13 cellular contexts compared by ENCODE assay signal in genomic region chr1:17553970-17554369, GRCh38. TPM values are rescaled to one million over a fixed set of nuclear protein-coding genes. Genes with fewer than 3 reads are reported as not detected.
DNase-seq lines count a peak whose midpoint lies in the region; ATAC-seq and TF ChIP-seq lines count a peak whose summit lies in the region.
"Had no signal": no experiment of that assay in that cellular context is flagged by ENCODE, and none has a peak within 500 bp of the region (broad histone marks: within the 10 kb centered on the region; RNA-seq: fewer than 3 reads in every experiment).

No MANE protein-coding gene starts in this region.

- H3K36me3 ChIP-seq in lower lobe of right lung: no peaks in the 10 kb centered on the region

- no peaks in the 10 kb centered on the region for H3K36me3 Mint-ChIP-seq in chondrocyte (ENCODE audit: low read depth)
- H3K36me3 Mint-ChIP-seq in mesothelial cell of epicardium: no peaks in the 10 kb centered on the region
- H3K36me3 Mint-ChIP-seq: activated CD4-positive, alpha-beta memory T cell treated with anti-CD3 and anti-CD28 coated beads for 36 hours; CD4-positive, CD25-positive, alpha-beta regulatory T cell; natural killer cell treated with Interleukin-12 subunit alpha and Interleukin-12 subunit beta and Interleukin-15 and Interleukin-18, amount 100 ng/mL, for 72 hours had no signal

- H3K4me3 Mint-ChIP-seq in chondrocyte (ENCODE audit: unreplicated experiment) (no peak overlapping the region), mesothelial cell of epicardium (no peak overlapping the region)
- H3K4me3 Mint-ChIP-seq: activated CD4-positive, alpha-beta memory T cell treated with anti-CD3 and anti-CD28 coated beads for 36 hours; CD4-positive, CD25-positive, alpha-beta regulatory T cell; natural killer cell treated with Interleukin-12 subunit alpha and Interleukin-12 subunit beta and Interleukin-15 and Interleukin-18, amount 100 ng/mL, for 72 hours had no signal

- peak overlapping the region; percentile 95 for H3K27ac Mint-ChIP-seq in chondrocyte (ENCODE audit: unreplicated experiment)
- peak overlapping the region; percentile 85 for H3K27ac Mint-ChIP-seq in mesothelial cell of epicardium
- H3K27ac Mint-ChIP-seq: activated CD4-positive, alpha-beta memory T cell treated with anti-CD3 and anti-CD28 coated beads for 36 hours; natural killer cell treated with Interleukin-12 subunit alpha and Interleukin-12 subunit beta and Interleukin-15 and Interleukin-18, amount 100 ng/mL, for 72 hours had no signal

- no peaks in the 10 kb centered on the region for H3K27me3 Mint-ChIP-seq in chondrocyte (ENCODE audit: low read depth)
- no peaks in the 10 kb centered on the region for H3K27me3 Mint-ChIP-seq in mesothelial cell of epicardium (ENCODE audit: low read depth)

- TF ChIP-seq CTCF in chondrocyte (IDR thresholded peaks at IDR 0.05) (no peak), mesothelial cell of epicardium (IDR thresholded peaks at IDR 0.05; ENCODE audit: unreplicated experiment) (no peak), lower lobe of right lung (IDR thresholded peaks at IDR 0.05) (no peak)

- intact Hi-C loops in lower lobe of right lung (cut with DNase I): no loop called here

- DNase-seq in AG08395 (ENCODE audit: low spot score) (peak; percentile 79), HT1080 (ENCODE audit: low read depth) (peak; percentile 98), chondrocyte (ENCODE audit: low spot score) (no peak), mesothelial cell of epicardium (ENCODE audit: low spot score in 2 of 2, unreplicated experiment in 2 of 2) (no peak), lower lobe of right lung (no peak), NCI-H446 (lab: John Stamatoyannopoulos, UW) (no peak), NCI-H2171 (lab: John Stamatoyannopoulos, UW) (no peak)
- DNase-seq: activated CD4-positive, alpha-beta memory T cell treated with anti-CD3 and anti-CD28 coated beads for 36 hours; CD4-positive, CD25-positive, alpha-beta regulatory T cell; NCI-H146; RPMI8226 had no signal

- peaks cover 46% of the 10 kb centered on the region for H3K4me1 Mint-ChIP-seq in chondrocyte (ENCODE audit: low read depth)
- H3K4me1 Mint-ChIP-seq in mesothelial cell of epicardium: peaks cover 25% of the 10 kb centered on the region
- H3K4me1 Mint-ChIP-seq: CD4-positive, CD25-positive, alpha-beta regulatory T cell had no signal

- no peaks in the 10 kb centered on the region for H3K27me3 ChIP-seq in lower lobe of right lung (ENCODE audit: low read depth)

- ATAC-seq in GM21381 (IDR thresholded peaks at IDR 0.05; ENCODE audit: unreplicated experiment) (no peak), lower lobe of right lung (no peak)
- ATAC-seq: natural killer cell treated with Interleukin-12 subunit alpha and Interleukin-12 subunit beta and Interleukin-15 and Interleukin-18, amount 100 ng/mL, for 72 hours had no signal

- peaks cover 9% of the 10 kb centered on the region for H3K4me1 ChIP-seq in lower lobe of right lung

- H3K27ac ChIP-seq in lower lobe of right lung: no peak overlapping the region

- no peaks in the 10 kb centered on the region for H3K9me3 ChIP-seq in lower lobe of right lung

- H3K9me3 Mint-ChIP-seq in chondrocyte (ENCODE audit: low read depth) (no peaks in the 10 kb centered on the region), mesothelial cell of epicardium (no peaks in the 10 kb centered on the region)
- H3K9me3 Mint-ChIP-seq: activated CD4-positive, alpha-beta memory T cell treated with anti-CD3 and anti-CD28 coated beads for 36 hours; CD4-positive, CD25-positive, alpha-beta regulatory T cell; natural killer cell treated with Interleukin-12 subunit alpha and Interleukin-12 subunit beta and Interleukin-15 and Interleukin-18, amount 100 ng/mL, for 72 hours had no signal

- H3K4me3 ChIP-seq in lower lobe of right lung: no peak overlapping the region

RNA-seq across cellular contexts. Expression of gene ARHGEF10L, which starts 14.5 kb away (rescaled TPM):
- 6.4 and 6.7 TPM in 2 replicates for total RNA-seq in HT1080 (2014; rRNA removed; shearing (Covaris generic))
- 3.9 and 4.9 TPM in 2 replicates for polyA plus RNA-seq in HT1080 (2015; cell fraction: cytosol; rRNA removed)
- polyA plus RNA-seq in HT1080 (2015; cell fraction: nucleus; rRNA removed): 12.6 and 16.0 TPM in 2 replicates
- 27.3 to 40.6 TPM (median 40.0 TPM) in 3 replicates for total RNA-seq in chondrocyte
- total RNA-seq in mesothelial cell of epicardium: 31.3 to 33.1 TPM (median 32.6 TPM) in 3 replicates
- total RNA-seq in lower lobe of right lung: 57.9 TPM
- total RNA-seq: activated CD4-positive, alpha-beta memory T cell treated with anti-CD3 and anti-CD28 coated beads for 36 hours; CD4-positive, CD25-positive, alpha-beta regulatory T cell; natural killer cell treated with Interleukin-12 subunit alpha and Interleukin-12 subunit beta and Interleukin-15 and Interleukin-18, amount 100 ng/mL, for 72 hours had no signal
- polyA plus RNA-seq: CD4-positive, CD25-positive, alpha-beta regulatory T cell had no signal

Comparison
In these comparisons a context has a peak if more than half of its experiments do, and no peak if none do; other contexts are left out.
1. DNase-seq: peak in AG08395 (single experiment) and HT1080 (single experiment); none in chondrocyte (single experiment), mesothelial cell of epicardium (0 of 2), lower lobe of right lung (single experiment), NCI-H446 (0 of 2) and NCI-H2171 (single experiment).